Comparison of ENCODE assay signal across 1 cellular context in genomic region chr5:179680014-179680779, GRCh38.
A peak's percentile ranks its signal among the peaks of the same experiment; 100 is the strongest.
TF ChIP-seq lines count a peak whose summit lies in the region.

No MANE protein-coding gene starts in this region.

TF ChIP-seq in HepG2, 621 proteins besides CTCF, POLR2A, EP300 and RAD21 (continued from another document and continues in another):
- TF ChIP-seq ARID3A (IDR thresholded peaks at IDR 0.05; ENCODE audit: low read depth, low read length): peak; percentile 72
- TF ChIP-seq IRF9 (CRISPR knock-in tag; IDR thresholded peaks at IDR 0.05; ENCODE audit: borderline replicate concordance): peak; percentile 45; the same call in 1 of the 2 replicates
- 0 out of 4 replicates have a peak, but pooled peaks of 1 of the 2 experiments have one; percentile 16 for TF ChIP-seq NR2F1 (CRISPR knock-in tag; IDR thresholded peaks at IDR 0.05)
- no peak for TF ChIP-seq ZNF850 (CRISPR knock-in tag; conservative IDR thresholded peaks at IDR 0.05)
- TF ChIP-seq ZNF205 (CRISPR knock-in tag; IDR thresholded peaks at IDR 0.05): peak; percentile 72
- peak; percentile 58; the same call in 1 of the 2 replicates for TF ChIP-seq SMAD3 (CRISPR knock-in tag; IDR thresholded peaks at IDR 0.05)
- TF ChIP-seq TEAD3 (CRISPR knock-in tag; optimal IDR thresholded peaks at IDR 0.05; ENCODE audit: borderline replicate concordance): peak; percentile 46
- TF ChIP-seq NR2F2 (IDR thresholded peaks at IDR 0.05; ENCODE audit: borderline replicate concordance, low read depth): peak; percentile 31; the same call in 1 of the 2 replicates
- TF ChIP-seq ZFP91 (CRISPR knock-in tag; IDR thresholded peaks at IDR 0.05; ENCODE audit: borderline replicate concordance): peak; percentile 32; the same call in 1 of the 2 replicates
- TF ChIP-seq ZNF883 (CRISPR knock-in tag; IDR thresholded peaks at IDR 0.05; ENCODE audit: not compliant biosample characterization): no peak
- 0 out of 2 replicates have a peak, but pooled peaks have one; percentile 10 for TF ChIP-seq SMC3 (IDR thresholded peaks at IDR 0.05; ENCODE audit: low read length)
- TF ChIP-seq ZNF674 (CRISPR knock-in tag; IDR thresholded peaks at IDR 0.05; ENCODE audit: low read depth): no peak
- peak; percentile 36; the same call in 1 of the 2 replicates for TF ChIP-seq ZNF776 (CRISPR knock-in tag; IDR thresholded peaks at IDR 0.05)
- TF ChIP-seq MED1 (CRISPR knock-in tag; IDR thresholded peaks at IDR 0.05): peak; percentile 94
- peak; percentile 50; the same call in 1 of the 2 replicates for TF ChIP-seq TGIF2 (CRISPR knock-in tag; IDR thresholded peaks at IDR 0.05)
- 0 out of 2 replicates have a peak, but pooled peaks have one; percentile 61 for TF ChIP-seq ZNF264 (CRISPR knock-in tag; IDR thresholded peaks at IDR 0.05)
- TF ChIP-seq POGZ (CRISPR knock-in tag; IDR thresholded peaks at IDR 0.05): peak; percentile 82
- 0 out of 2 replicates have a peak, but pooled peaks have one; percentile 66 for TF ChIP-seq CSRNP1 (CRISPR knock-in tag; IDR thresholded peaks at IDR 0.05)
- TF ChIP-seq XRCC5 (optimal IDR thresholded peaks at IDR 0.05; ENCODE audit: low read length): peak; percentile 60
- TF ChIP-seq KLF6 (CRISPR knock-in tag; IDR thresholded peaks at IDR 0.05): no peak
- TF ChIP-seq TARDBP (CRISPR knock-in tag; IDR thresholded peaks at IDR 0.05): peak; percentile 94
- TF ChIP-seq USF2 (IDR thresholded peaks at IDR 0.05; ENCODE audit: low read depth, low read length): peak; percentile 69
- no peak; the same call in 1 of the 2 replicates for TF ChIP-seq USF2 (CRISPR knock-in tag; IDR thresholded peaks at IDR 0.05; ENCODE audit: borderline replicate concordance)
- TF ChIP-seq DMAP1 (CRISPR knock-in tag; IDR thresholded peaks at IDR 0.05): 0 out of 2 replicates have a peak, but pooled peaks have one; percentile 44
- peak; percentile 24; the same call in 1 of the 2 replicates for TF ChIP-seq TFAP4 (IDR thresholded peaks at IDR 0.05; ENCODE audit: borderline replicate concordance, low read depth)
- 0 out of 2 replicates have a peak, but pooled peaks have one; percentile 23 for TF ChIP-seq ZSCAN21 (CRISPR knock-in tag; IDR thresholded peaks at IDR 0.05; ENCODE audit: borderline replicate concordance)
- TF ChIP-seq ASH2L (IDR thresholded peaks at IDR 0.05; ENCODE audit: insufficient read length, low read depth, low read length): peak; percentile 97
- no peak for TF ChIP-seq ZNF552 (CRISPR knock-in tag; IDR thresholded peaks at IDR 0.05; ENCODE audit: borderline replicate concordance)
- no peak for TF ChIP-seq FOXP1 (IDR thresholded peaks at IDR 0.05)
- TF ChIP-seq FOXP1 (CRISPR knock-in tag; IDR thresholded peaks at IDR 0.05): peak; percentile 80
- TF ChIP-seq NRL (CRISPR knock-in tag; IDR thresholded peaks at IDR 0.05; ENCODE audit: borderline replicate concordance): no peak
- TF ChIP-seq HNRNPK (IDR thresholded peaks at IDR 0.05; ENCODE audit: low read depth, low read length, poor library complexity, severe bottlenecking): no peak
- peak; percentile 60; the same call in 1 of the 2 replicates for TF ChIP-seq ZNF766 (CRISPR knock-in tag; IDR thresholded peaks at IDR 0.05; ENCODE audit: borderline replicate concordance)
- no peak for TF ChIP-seq TCF7 (IDR thresholded peaks at IDR 0.05; ENCODE audit: low read depth)
- TF ChIP-seq NCOR1 (IDR thresholded peaks at IDR 0.05; ENCODE audit: borderline replicate concordance, low read length): peak; percentile 98
- no peak for TF ChIP-seq CAMTA2 (CRISPR knock-in tag; IDR thresholded peaks at IDR 0.05; ENCODE audit: borderline replicate concordance)
- peak; percentile 61 for TF ChIP-seq MAX (IDR thresholded peaks at IDR 0.05)
- peak; percentile 92; the same call in 1 of the 2 replicates for TF ChIP-seq KDM6A (CRISPR knock-in tag; IDR thresholded peaks at IDR 0.05; ENCODE audit: low read depth)
- peak; percentile 82 for TF ChIP-seq CCAR2 (optimal IDR thresholded peaks at IDR 0.05; ENCODE audit: low read depth, low read length)
- TF ChIP-seq REPIN1 (CRISPR knock-in tag; IDR thresholded peaks at IDR 0.05; ENCODE audit: borderline replicate concordance, low read depth): peak; percentile 66; the same call in 1 of the 2 replicates
- peak; percentile 69 for TF ChIP-seq KAT8 (CRISPR knock-in tag; IDR thresholded peaks at IDR 0.05)
- TF ChIP-seq PAWR (CRISPR knock-in tag; IDR thresholded peaks at IDR 0.05; ENCODE audit: borderline replicate concordance): no peak
- peak; percentile 85; the same call in 1 of the 2 replicates for TF ChIP-seq ZNF710 (CRISPR knock-in tag; IDR thresholded peaks at IDR 0.05; ENCODE audit: borderline replicate concordance)
- peak; percentile 54; the same call in 1 of the 2 replicates for TF ChIP-seq ZNF629 (CRISPR knock-in tag; conservative IDR thresholded peaks at IDR 0.05)
- TF ChIP-seq ZNF557 (CRISPR knock-in tag; IDR thresholded peaks at IDR 0.05): 0 out of 2 replicates have a peak, but pooled peaks have one; percentile 46
- peak; percentile 36; the same call in 1 of the 2 replicates for TF ChIP-seq GATA4 (IDR thresholded peaks at IDR 0.05; ENCODE audit: borderline replicate concordance, low read depth)
- peak; percentile 55 for TF ChIP-seq ZNF441 (CRISPR knock-in tag; IDR thresholded peaks at IDR 0.05; ENCODE audit: borderline replicate concordance)
- 0 out of 4 replicates have a peak, but pooled peaks of 1 of the 2 experiments have one; percentile 47 for TF ChIP-seq REST (IDR thresholded peaks at IDR 0.05; ENCODE audit: borderline replicate concordance in 1 of 2, low read depth in 1 of 2, low read length in 2 of 2)
- TF ChIP-seq CHCHD3 (CRISPR knock-in tag; IDR thresholded peaks at IDR 0.05): no peak
- TF ChIP-seq HOXD1 (CRISPR knock-in tag; IDR thresholded peaks at IDR 0.05): 0 out of 2 replicates have a peak, but pooled peaks have one; percentile 1
- TF ChIP-seq CENPBD1 (CRISPR knock-in tag; IDR thresholded peaks at IDR 0.05; ENCODE audit: borderline replicate concordance, low read depth): 0 out of 2 replicates have a peak, but pooled peaks have one; percentile 44
- TF ChIP-seq SALL1 (CRISPR knock-in tag; IDR thresholded peaks at IDR 0.05): peak; percentile 90
- TF ChIP-seq ZNF180 (CRISPR knock-in tag; IDR thresholded peaks at IDR 0.05; ENCODE audit: borderline replicate concordance, low read depth): no peak
